ENCODE assay signal across 8 cellular contexts in genomic region chr2:236309669-236310029, GRCh38. TPM values are rescaled to one million over a fixed set of nuclear protein-coding genes. Genes with fewer than 3 reads are reported as not detected.
DNase-seq lines count a peak whose midpoint lies in the region; ATAC-seq and TF ChIP-seq lines count a peak whose summit lies in the region.

No MANE protein-coding gene starts in this region.

- no peaks in the 10 kb centered on the region for H3K27me3 ChIP-seq in GM23338 (ENCODE audit: insufficient read depth)
- H3K27me3 ChIP-seq in naive thymus-derived CD4-positive, alpha-beta T cell (ENCODE audit: control insufficient read depth in 2 of 2, insufficient read depth in 2 of 2, low read length in 2 of 2): no peaks in the 10 kb centered on the region

- peaks cover 2% of the 10 kb centered on the region; the same call in 1 of the 3 replicates for H3K9me3 Mint-ChIP-seq in GM23338
- H3K9me3 Mint-ChIP-seq in naive thymus-derived CD4-positive, alpha-beta T cell: peaks cover 0 to 30% (median 8%) of the 10 kb centered on the region in 11 donors

- no peak overlapping the region for H2AFZ ChIP-seq in GM23338

- H3F3A ChIP-seq in GM23338 (replicated peaks; ENCODE audit: low read depth): no peaks in the 10 kb centered on the region

- H4K20me1 ChIP-seq in GM23338 (replicated peaks; ENCODE audit: insufficient read depth): no peaks in the 10 kb centered on the region

- no peaks in the 10 kb centered on the region for H3K36me3 ChIP-seq in GM23338 (ENCODE audit: insufficient read depth)
- H3K36me3 ChIP-seq in naive thymus-derived CD4-positive, alpha-beta T cell (ENCODE audit: control insufficient read depth in 2 of 3, insufficient read depth in 3 of 3, low read length in 3 of 3): no peaks in the 10 kb centered on the region

- H3K4me1 Mint-ChIP-seq in GM23338: peaks cover 16% of the 10 kb centered on the region
- no peaks in the 10 kb centered on the region for H3K4me1 Mint-ChIP-seq in naive thymus-derived CD4-positive, alpha-beta T cell

- ATAC-seq in GM23338: peak; percentile 88
- ATAC-seq in GM21786 (IDR thresholded peaks at IDR 0.05; ENCODE audit: unreplicated experiment): no peak
- ATAC-seq in HG02938 (IDR thresholded peaks at IDR 0.05; ENCODE audit: unreplicated experiment): no peak
- no peak for ATAC-seq in naive thymus-derived CD4-positive, alpha-beta T cell
- no peak for ATAC-seq in GM19397 (IDR thresholded peaks at IDR 0.05; ENCODE audit: unreplicated experiment)

- H3K27ac ChIP-seq in C4-2B (no peak overlapping the region), GM23338 (ENCODE audit: low read depth) (no peak overlapping the region)
- no peak overlapping the region for H3K27ac ChIP-seq in naive thymus-derived CD4-positive, alpha-beta T cell (ENCODE audit: low read depth, low read length)

- H3K79me2 ChIP-seq in GM23338 (replicated peaks; ENCODE audit: insufficient read depth): no peaks in the 10 kb centered on the region

- POLR2A ChIA-PET in naive thymus-derived CD4-positive, alpha-beta T cell (lab: Charles Lee): no interaction called here

- no peak overlapping the region for H3K4me2 ChIP-seq in GM23338

- CTCF ChIA-PET in naive thymus-derived CD4-positive, alpha-beta T cell (lab: Charles Lee): no interaction called here

- intact Hi-C loops in naive thymus-derived CD4-positive, alpha-beta T cell (cut with micrococcal nuclease): no loop called here

- H3K27me3 Mint-ChIP-seq in GM23338 (ENCODE audit: insufficient read depth, low read depth, poor library complexity): no peaks in the 10 kb centered on the region
- peaks cover 0 to 25% (median 14%) of the 10 kb centered on the region in 5 donors for H3K27me3 Mint-ChIP-seq in naive thymus-derived CD4-positive, alpha-beta T cell

- H3K9me3 ChIP-seq in naive thymus-derived CD4-positive, alpha-beta T cell (ENCODE audit: control insufficient read depth in 2 of 3, low read length in 3 of 3): no peaks in the 10 kb centered on the region

- H3K36me3 Mint-ChIP-seq in GM23338 (ENCODE audit: low read depth): no peaks in the 10 kb centered on the region
- no peaks in the 10 kb centered on the region for H3K36me3 Mint-ChIP-seq in naive thymus-derived CD4-positive, alpha-beta T cell

- no peak overlapping the region for H3K4me3 ChIP-seq in GM23338
- no peak overlapping the region for H3K4me3 ChIP-seq in naive thymus-derived CD4-positive, alpha-beta T cell (ENCODE audit: low read length)

- peaks cover 3% of the 10 kb centered on the region; the same call in 1 of the 2 replicates for H3K9me2 ChIP-seq in GM23338 (ENCODE audit: insufficient read depth)

- no peak overlapping the region for H3K27ac Mint-ChIP-seq in GM23338
- no peak overlapping the region for H3K27ac Mint-ChIP-seq in naive thymus-derived CD4-positive, alpha-beta T cell

- H3K4me1 ChIP-seq in GM23338 (ENCODE audit: insufficient read depth): peaks cover 14% of the 10 kb centered on the region
- no peaks in the 10 kb centered on the region for H3K4me1 ChIP-seq in naive thymus-derived CD4-positive, alpha-beta T cell (ENCODE audit: control insufficient read depth in 2 of 2, insufficient read depth in 2 of 2, low read length in 2 of 2)

- DNase-seq in GM23338 (ENCODE audit: low spot score) (peak; percentile 85), SK-N-DZ (ENCODE audit: low spot score) (peak; percentile 12), kidney tubule cell (ENCODE audit: low spot score) (peak; percentile 33)
- no peak for DNase-seq in naive thymus-derived CD4-positive, alpha-beta T cell

- no peak overlapping the region for H3K4me3 Mint-ChIP-seq in GM23338
- no peak overlapping the region for H3K4me3 Mint-ChIP-seq in naive thymus-derived CD4-positive, alpha-beta T cell

- peak; percentile 76 for TF ChIP-seq CTCF in C4-2B (conservative IDR thresholded peaks at IDR 0.05)
- peak; percentile 82 to 95 for TF ChIP-seq CTCF in GM23338 (conservative IDR thresholded peaks at IDR 0.05; ENCODE audit: low read depth in 2 of 2)

TF ChIP-seq in GM23338, 12 proteins besides CTCF, POLR2A, EP300 and RAD21 (continues in another document):
- no peak for TF ChIP-seq POLR2AphosphoS5 (IDR thresholded peaks at IDR 0.05; ENCODE audit: low read depth)
- TF ChIP-seq CREB1 (CRISPR knock-in tag; IDR thresholded peaks at IDR 0.05; ENCODE audit: low read depth): no peak
- TF ChIP-seq ZNF462 (CRISPR knock-in tag; IDR thresholded peaks at IDR 0.05): no peak
- no peak for TF ChIP-seq EZH2 (IDR thresholded peaks at IDR 0.05; ENCODE audit: low read depth, unreplicated experiment)

RNA-seq across cellular contexts. Expression of gene ASB18, which starts 45.4 kb away (rescaled TPM):
- not detected in 2 replicates for total RNA-seq in GM23338 (2014; rRNA removed; shearing (Covaris generic))
- not detected in 2 replicates for polyA plus RNA-seq in GM23338 (2016; fragmentation: Nextera tagmentation; extraction: Ambion mirVana)
- not detected in 2 replicates for polyA plus RNA-seq in SK-N-DZ (2014; cell fraction: cytosol; rRNA removed)
- not detected in 2 replicates for polyA plus RNA-seq in SK-N-DZ (2014; cell fraction: nucleus; rRNA removed)
- total RNA-seq in naive thymus-derived CD4-positive, alpha-beta T cell: not detected
- not detected for polyA plus RNA-seq in naive thymus-derived CD4-positive, alpha-beta T cell

Comparison
In these comparisons a context has a peak if more than half of its experiments do, and no peak if none do; other contexts are left out.
1. DNase-seq: peak in GM23338 (single experiment), SK-N-DZ (single experiment) and kidney tubule cell (single experiment); none in naive thymus-derived CD4-positive, alpha-beta T cell (0 of 9).